ENCODE assay signal across 8 cellular contexts in the genomic region with DNA sequence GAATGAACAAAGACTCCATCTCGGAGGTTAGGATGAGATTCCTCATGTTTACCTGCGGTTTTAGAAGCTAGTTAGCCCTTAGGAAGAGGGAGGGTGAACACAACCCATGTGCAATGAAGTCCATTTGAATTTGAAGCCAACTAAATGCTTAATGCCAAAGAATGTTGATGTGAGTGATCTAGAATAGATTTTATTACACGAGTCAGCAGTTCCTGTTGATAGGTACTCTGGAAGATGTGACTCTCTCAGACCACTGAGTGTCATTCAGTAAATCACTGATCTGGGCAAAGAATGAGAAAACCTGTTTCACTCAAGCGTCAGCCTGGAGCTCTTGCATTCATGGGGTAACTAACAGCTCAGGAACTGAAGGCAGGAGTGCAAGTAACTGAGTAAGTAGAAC.
"Had no signal": no experiment of that assay in that cellular context is flagged by ENCODE, and none has a peak within 500 bp of the region (broad histone marks: within the 10 kb centered on the region; RNA-seq: fewer than 3 reads in every experiment).

No MANE protein-coding gene starts in this region.

- H3K4me3 Mint-ChIP-seq: GM23338, HFFc6, IgD-negative memory B cell had no signal

- H3K4me2 ChIP-seq: GM23338 had no signal

- H3K27ac ChIP-seq: HL-60 had no signal

- H3K4me1 ChIP-seq: HAP-1 had no signal

- ATAC-seq: GM23338, HCT116 had no signal

- H3K9me3 ChIP-seq: HAP-1 had no signal

- H3K36me3 ChIP-seq: HAP-1 had no signal

- H3K9me3 Mint-ChIP-seq: GM23338, HFFc6, IgD-negative memory B cell had no signal

- DNase-seq: H7, HFFc6, KG1 had no signal

- H3K27ac Mint-ChIP-seq: GM23338, HFFc6, IgD-negative memory B cell had no signal

- H3K36me3 Mint-ChIP-seq: IgD-negative memory B cell had no signal

- H3K4me1 Mint-ChIP-seq: GM23338 had no signal

- H3K4me3 ChIP-seq: GM23338, HAP-1 had no signal

- H2AFZ ChIP-seq: GM23338 had no signal
